2 cellular contexts compared by ENCODE assay signal in genomic region chr1:44775930-44776748, GRCh38.
A peak's percentile ranks its signal among the peaks of the same experiment; 100 is the strongest.
TF ChIP-seq lines count a peak whose summit lies in the region.

No MANE protein-coding gene starts in this region.

TF ChIP-seq in WTC11, 78 proteins besides CTCF, POLR2A, EP300 and RAD21 (continues in another document):
- TF ChIP-seq, protein P1, sequence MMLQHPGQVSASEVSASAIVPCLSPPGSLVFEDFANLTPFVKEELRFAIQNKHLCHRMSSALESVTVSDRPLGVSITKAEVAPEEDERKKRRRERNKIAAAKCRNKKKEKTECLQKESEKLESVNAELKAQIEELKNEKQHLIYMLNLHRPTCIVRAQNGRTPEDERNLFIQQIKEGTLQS (CRISPR knock-in tag; conservative IDR thresholded peaks at IDR 0.05): no peak
- TF ChIP-seq PRRX2 (CRISPR knock-in tag; IDR thresholded peaks at IDR 0.05): 0 out of 2 replicates have a peak, but pooled peaks have one; percentile 12
- TF ChIP-seq ZNF423 (CRISPR knock-in tag; IDR thresholded peaks at IDR 0.05): no peak
- TF ChIP-seq AR (CRISPR knock-in tag; IDR thresholded peaks at IDR 0.05): 0 out of 2 replicates have a peak, but pooled peaks have one; percentile 6
- TF ChIP-seq ZNF671 (CRISPR knock-in tag; IDR thresholded peaks at IDR 0.05): no peak
- TF ChIP-seq MLX (CRISPR knock-in tag; IDR thresholded peaks at IDR 0.05): 0 out of 2 replicates have a peak, but pooled peaks have one; percentile 54
- TF ChIP-seq FOXP4 (CRISPR knock-in tag; IDR thresholded peaks at IDR 0.05): 0 out of 2 replicates have a peak, but pooled peaks have one; percentile 49
- 0 out of 2 replicates have a peak, but pooled peaks have one; percentile 2 for TF ChIP-seq TCF7 (CRISPR knock-in tag; IDR thresholded peaks at IDR 0.05; ENCODE audit: low read depth)
- TF ChIP-seq KAT7 (CRISPR knock-in tag; IDR thresholded peaks at IDR 0.05; ENCODE audit: borderline replicate concordance): 0 out of 2 replicates have a peak, but pooled peaks have one; percentile 2
- peak; percentile 82; the same call in 1 of the 2 replicates for TF ChIP-seq ELF4 (CRISPR knock-in tag; IDR thresholded peaks at IDR 0.05; ENCODE audit: low read depth)
- TF ChIP-seq, protein P2, sequence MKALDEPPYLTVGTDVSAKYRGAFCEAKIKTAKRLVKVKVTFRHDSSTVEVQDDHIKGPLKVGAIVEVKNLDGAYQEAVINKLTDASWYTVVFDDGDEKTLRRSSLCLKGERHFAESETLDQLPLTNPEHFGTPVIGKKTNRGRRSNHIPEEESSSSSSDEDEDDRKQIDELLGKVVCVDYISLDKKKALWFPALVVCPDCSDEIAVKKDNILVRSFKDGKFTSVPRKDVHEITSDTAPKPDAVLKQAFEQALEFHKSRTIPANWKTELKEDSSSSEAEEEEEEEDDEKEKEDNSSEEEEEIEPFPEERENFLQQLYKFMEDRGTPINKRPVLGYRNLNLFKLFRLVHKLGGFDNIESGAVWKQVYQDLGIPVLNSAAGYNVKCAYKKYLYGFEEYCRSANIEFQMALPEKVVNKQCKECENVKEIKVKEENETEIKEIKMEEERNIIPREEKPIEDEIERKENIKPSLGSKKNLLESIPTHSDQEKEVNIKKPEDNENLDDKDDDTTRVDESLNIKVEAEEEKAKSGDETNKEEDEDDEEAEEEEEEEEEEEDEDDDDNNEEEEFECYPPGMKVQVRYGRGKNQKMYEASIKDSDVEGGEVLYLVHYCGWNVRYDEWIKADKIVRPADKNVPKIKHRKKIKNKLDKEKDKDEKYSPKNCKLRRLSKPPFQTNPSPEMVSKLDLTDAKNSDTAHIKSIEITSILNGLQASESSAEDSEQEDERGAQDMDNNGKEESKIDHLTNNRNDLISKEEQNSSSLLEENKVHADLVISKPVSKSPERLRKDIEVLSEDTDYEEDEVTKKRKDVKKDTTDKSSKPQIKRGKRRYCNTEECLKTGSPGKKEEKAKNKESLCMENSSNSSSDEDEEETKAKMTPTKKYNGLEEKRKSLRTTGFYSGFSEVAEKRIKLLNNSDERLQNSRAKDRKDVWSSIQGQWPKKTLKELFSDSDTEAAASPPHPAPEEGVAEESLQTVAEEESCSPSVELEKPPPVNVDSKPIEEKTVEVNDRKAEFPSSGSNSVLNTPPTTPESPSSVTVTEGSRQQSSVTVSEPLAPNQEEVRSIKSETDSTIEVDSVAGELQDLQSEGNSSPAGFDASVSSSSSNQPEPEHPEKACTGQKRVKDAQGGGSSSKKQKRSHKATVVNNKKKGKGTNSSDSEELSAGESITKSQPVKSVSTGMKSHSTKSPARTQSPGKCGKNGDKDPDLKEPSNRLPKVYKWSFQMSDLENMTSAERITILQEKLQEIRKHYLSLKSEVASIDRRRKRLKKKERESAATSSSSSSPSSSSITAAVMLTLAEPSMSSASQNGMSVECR (CRISPR knock-in tag; IDR thresholded peaks at IDR 0.05; ENCODE audit: borderline replicate concordance): no peak
- TF ChIP-seq NR1H2 (CRISPR knock-in tag; IDR thresholded peaks at IDR 0.05): 0 out of 2 replicates have a peak, but pooled peaks have one; percentile 11
- no peak for TF ChIP-seq FOXP1 (CRISPR knock-in tag; IDR thresholded peaks at IDR 0.05; ENCODE audit: borderline replicate concordance)

TF ChIP-seq in H1, 55 proteins besides CTCF, POLR2A, EP300 and RAD21:
- TF ChIP-seq JUND (IDR thresholded peaks at IDR 0.05; ENCODE audit: low read length) (no peak), FOSL1 (IDR thresholded peaks at IDR 0.05; ENCODE audit: insufficient read depth, low read depth, low read length) (no peak), CHD7 (IDR thresholded peaks at IDR 0.05; ENCODE audit: insufficient replicate concordance, low read length) (no peak), SIN3A (conservative IDR thresholded peaks at IDR 0.05 in 1 of 2, IDR thresholded peaks at IDR 0.05 in 1 of 2; ENCODE audit: low read depth in 1 of 2, low read length in 2 of 2) (peak in 1 of 2 experiments; percentile 8; a peak in 1 of 4 replicates), HDAC2 (IDR thresholded peaks at IDR 0.05; ENCODE audit: borderline replicate concordance in 1 of 2, low read depth in 2 of 2, low read length in 2 of 2) (peak in 1 of 2 experiments; percentile 44; a peak in 1 of 4 replicates), TCF12 (IDR thresholded peaks at IDR 0.05; ENCODE audit: low read depth, low read length) (no peak), SAP30 (IDR thresholded peaks at IDR 0.05; ENCODE audit: insufficient read depth, insufficient replicate concordance, low read length) (no peak), MAFK (IDR thresholded peaks at IDR 0.05; ENCODE audit: low read depth, low read length) (no peak), TAF7 (optimal IDR thresholded peaks at IDR 0.05; ENCODE audit: borderline replicate concordance, low read depth, low read length) (peak; percentile 26), BACH1 (IDR thresholded peaks at IDR 0.05; ENCODE audit: low read length) (no peak), POLR2AphosphoS5 (IDR thresholded peaks at IDR 0.05; ENCODE audit: low read depth, low read length) (peak; percentile 7; the same call in 1 of the 2 replicates), RNF2 (IDR thresholded peaks at IDR 0.05; ENCODE audit: borderline replicate concordance, low read depth, low read length, missing control alignments, poor library complexity, severe bottlenecking) (no peak)
- TF ChIP-seq, protein P3, sequence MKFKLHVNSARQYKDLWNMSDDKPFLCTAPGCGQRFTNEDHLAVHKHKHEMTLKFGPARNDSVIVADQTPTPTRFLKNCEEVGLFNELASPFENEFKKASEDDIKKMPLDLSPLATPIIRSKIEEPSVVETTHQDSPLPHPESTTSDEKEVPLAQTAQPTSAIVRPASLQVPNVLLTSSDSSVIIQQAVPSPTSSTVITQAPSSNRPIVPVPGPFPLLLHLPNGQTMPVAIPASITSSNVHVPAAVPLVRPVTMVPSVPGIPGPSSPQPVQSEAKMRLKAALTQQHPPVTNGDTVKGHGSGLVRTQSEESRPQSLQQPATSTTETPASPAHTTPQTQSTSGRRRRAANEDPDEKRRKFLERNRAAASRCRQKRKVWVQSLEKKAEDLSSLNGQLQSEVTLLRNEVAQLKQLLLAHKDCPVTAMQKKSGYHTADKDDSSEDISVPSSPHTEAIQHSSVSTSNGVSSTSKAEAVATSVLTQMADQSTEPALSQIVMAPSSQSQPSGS (IDR thresholded peaks at IDR 0.05; ENCODE audit: low read length): no peak
